Comparison of ENCODE assay signal across 10 cellular contexts in the genomic region with DNA sequence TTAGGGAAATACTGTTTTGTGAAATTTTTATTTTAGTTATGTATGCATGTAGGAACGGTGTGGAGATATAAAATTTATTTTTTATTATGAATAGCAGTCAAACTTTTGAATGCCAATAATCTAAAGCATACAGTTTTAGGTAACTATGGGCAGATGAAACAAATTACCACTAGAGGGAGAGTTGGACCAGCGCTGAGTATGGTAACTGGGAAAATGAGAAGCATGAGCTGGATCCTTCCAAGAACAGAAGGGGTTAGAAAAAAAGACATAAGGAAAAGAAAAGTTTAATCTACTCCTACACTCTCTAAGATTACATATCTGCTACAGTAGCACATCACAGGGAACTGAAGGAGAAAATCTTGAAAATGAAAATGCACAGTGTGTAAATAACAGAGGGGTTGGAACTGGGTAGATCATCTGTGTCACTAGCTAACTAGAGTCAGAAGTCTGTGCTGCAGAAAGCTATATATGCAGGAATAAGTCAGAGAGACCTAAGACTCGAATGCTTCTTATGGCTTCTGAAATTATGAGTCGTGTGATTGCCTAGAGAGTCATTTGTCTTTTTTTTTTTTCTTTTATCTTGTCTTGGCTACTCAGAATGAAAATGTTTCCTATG. TPM values are rescaled to one million over a fixed set of nuclear protein-coding genes. Genes with fewer than 3 reads are reported as not detected.
DNase-seq lines count a peak whose midpoint lies in the region; ATAC-seq, FAIRE-seq and TF ChIP-seq lines count a peak whose summit lies in the region.
"Had no signal": no experiment of that assay in that cellular context is flagged by ENCODE, and none has a peak within 500 bp of the region (broad histone marks: within the 10 kb centered on the region; RNA-seq: fewer than 3 reads in every experiment).

No MANE protein-coding gene starts in this region.

- peak; percentile 35 for TF ChIP-seq CTCF in GM06990 (IDR thresholded peaks at IDR 0.05; ENCODE audit: insufficient read depth, low read length, poor library complexity, severe bottlenecking)
- TF ChIP-seq CTCF in astrocyte (IDR thresholded peaks at IDR 0.05; ENCODE audit: insufficient read depth, low read depth, low read length) = peak; percentile 28
- no peak for TF ChIP-seq CTCF in foreskin fibroblast (IDR thresholded peaks at IDR 0.05; ENCODE audit: low read depth, low read length)
- no peak for TF ChIP-seq CTCF in esophagus squamous epithelium (IDR thresholded peaks at IDR 0.05)

- no peaks in the 10 kb centered on the region for H3K4me1 ChIP-seq in astrocyte (ENCODE audit: insufficient read depth, low read length)
- H3K4me1 ChIP-seq in esophagus squamous epithelium = no peaks in the 10 kb centered on the region

- H4K20me1 ChIP-seq in astrocyte (ENCODE audit: insufficient read depth, low read length) = no peaks in the 10 kb centered on the region

- H3K36me3 Mint-ChIP-seq in astrocyte (ENCODE audit: low read depth, unreplicated experiment) (no peaks in the 10 kb centered on the region), naive B cell (no peaks in the 10 kb centered on the region)

- H3K36me3 ChIP-seq in GM06990 (ENCODE audit: control insufficient read depth, insufficient read depth, low read length) = no peaks in the 10 kb centered on the region
- no peaks in the 10 kb centered on the region for H3K36me3 ChIP-seq in astrocyte (ENCODE audit: insufficient read depth, low read length)
- H3K36me3 ChIP-seq in esophagus squamous epithelium = no peaks in the 10 kb centered on the region

- H3K9me3 ChIP-seq in astrocyte (ENCODE audit: insufficient read depth, low read depth, low read length) (no peaks in the 10 kb centered on the region), esophagus squamous epithelium (no peaks in the 10 kb centered on the region)

- intact Hi-C loops in esophagus squamous epithelium (cut with DNase I) = no loop called here

- H3K27me3 ChIP-seq in GM06990 (replicated peaks; ENCODE audit: control insufficient read depth, insufficient read depth, low read length) (no peaks in the 10 kb centered on the region), astrocyte (ENCODE audit: insufficient read depth, low read length) (no peaks in the 10 kb centered on the region), esophagus squamous epithelium (no peaks in the 10 kb centered on the region)

- peak in 1 of 2 donors; percentile 46 for ATAC-seq in naive B cell (ENCODE audit: low read depth in 2 of 2)
- ATAC-seq in activated CD4-positive, CD25-positive, alpha-beta regulatory T cell treated with anti-CD3 and anti-CD28 coated beads, Interleukin-2, amount 50 U/mL, for 24 hours = no peak

- H3K4me3 Mint-ChIP-seq in astrocyte (ENCODE audit: unreplicated experiment) = no peak overlapping the region
- peak overlapping the region in 2 of 8 donors; percentile 16 to 27 for H3K4me3 Mint-ChIP-seq in naive B cell

- no peak overlapping the region for H2AFZ ChIP-seq in astrocyte (ENCODE audit: low read depth, low read length)

- no peak for DNase-seq in GM06990 (ENCODE audit: extremely low read depth, insufficient read length)
- DNase-seq in LoVo (ENCODE audit: low spot score) = peak; percentile 12
- no peak for DNase-seq in astrocyte (ENCODE audit: low read depth)
- DNase-seq in naive B cell = peak; percentile 1
- no peak for DNase-seq in activated T-cell treated with anti-CD3 and anti-CD28 coated beads for 4 hours
- DNase-seq in foreskin fibroblast = no peak
- no peak for DNase-seq in esophagus squamous epithelium (lab: John Stamatoyannopoulos, UW)
- DNase-seq: activated gamma-delta T cell treated with Interleukin-2 at 50 U/mL for 16 hours, NCI-H1694 had no signal

- no peak for FAIRE-seq in astrocyte (lab: Jason Lieb, UNC)

- no peaks in the 10 kb centered on the region for H3K9me3 Mint-ChIP-seq in astrocyte (ENCODE audit: unreplicated experiment)
- no peaks in the 10 kb centered on the region for H3K9me3 Mint-ChIP-seq in naive B cell

- no peak overlapping the region for H3K9ac ChIP-seq in astrocyte (ENCODE audit: low read length)

- no peak overlapping the region for H3K4me3 ChIP-seq in GM06990 (replicated peaks; ENCODE audit: low read depth, low read length)
- no peak overlapping the region for H3K4me3 ChIP-seq in astrocyte (ENCODE audit: insufficient read depth, low read depth, low read length)
- no peak overlapping the region for H3K4me3 ChIP-seq in foreskin fibroblast (ENCODE audit: low read depth in 1 of 2, low read length in 2 of 2)
- no peak overlapping the region for H3K4me3 ChIP-seq in esophagus squamous epithelium

- TF ChIP-seq POLR2A in esophagus squamous epithelium (IDR thresholded peaks at IDR 0.05) = no peak

- no peak overlapping the region for H3K27ac ChIP-seq in astrocyte (ENCODE audit: low read depth, low read length)
- no peak overlapping the region for H3K27ac ChIP-seq in esophagus squamous epithelium

- H3K4me1 Mint-ChIP-seq in astrocyte (ENCODE audit: low read depth, unreplicated experiment) = no peaks in the 10 kb centered on the region
- peaks cover 3 to 9% (median 4%) of the 10 kb centered on the region in 3 donors for H3K4me1 Mint-ChIP-seq in naive B cell

- H3K27ac Mint-ChIP-seq in astrocyte (ENCODE audit: unreplicated experiment) = no peak overlapping the region
- H3K27ac Mint-ChIP-seq in naive B cell = peak overlapping the region in 1 of 6 donors; percentile 1

- no peaks in the 10 kb centered on the region for H3K79me2 ChIP-seq in astrocyte (ENCODE audit: insufficient read depth, low read length)

- 22 to 23% methylated on average over 4 of the region's 4 CpGs for WGBS in esophagus squamous epithelium, 2 donors

- H3K27me3 Mint-ChIP-seq in astrocyte (ENCODE audit: low read depth, unreplicated experiment) = no peaks in the 10 kb centered on the region
- peaks cover 0 to 4% (median 0%) of the 10 kb centered on the region in 3 donors for H3K27me3 Mint-ChIP-seq in naive B cell

- H3K4me2 ChIP-seq in astrocyte (ENCODE audit: low read length) = no peak overlapping the region

RNA-seq across cellular contexts. Expression of a gene that starts 15.6 kb away (rescaled TPM):
- total RNA-seq in astrocyte (not detected in 2 replicates), esophagus squamous epithelium (not detected)
- not detected for polyA plus RNA-seq in naive B cell (ENCODE audit: low read depth in 6 of 6)

RNA-seq across cellular contexts. Expression of a gene that starts 46.7 kb away (rescaled TPM):
- total RNA-seq in astrocyte = not detected in 2 replicates
- polyA plus RNA-seq in naive B cell (ENCODE audit: low read depth in 6 of 6) = not detected
- not detected for total RNA-seq in esophagus squamous epithelium

Comparison
In these comparisons a context has a peak if more than half of its experiments do, and no peak if none do; other contexts are left out.
1. DNase-seq: peak in LoVo (single experiment) and naive B cell (single experiment); none in GM06990 (single experiment), astrocyte (single experiment), activated T-cell treated with anti-CD3 and anti-CD28 coated beads for 4 hours (single experiment), foreskin fibroblast (0 of 2) and esophagus squamous epithelium (single experiment).
2. CTCF ChIP-seq: peak in GM06990 (single experiment) and astrocyte (single experiment); none in foreskin fibroblast (single experiment) and esophagus squamous epithelium (0 of 6).